In the genomic region with DNA sequence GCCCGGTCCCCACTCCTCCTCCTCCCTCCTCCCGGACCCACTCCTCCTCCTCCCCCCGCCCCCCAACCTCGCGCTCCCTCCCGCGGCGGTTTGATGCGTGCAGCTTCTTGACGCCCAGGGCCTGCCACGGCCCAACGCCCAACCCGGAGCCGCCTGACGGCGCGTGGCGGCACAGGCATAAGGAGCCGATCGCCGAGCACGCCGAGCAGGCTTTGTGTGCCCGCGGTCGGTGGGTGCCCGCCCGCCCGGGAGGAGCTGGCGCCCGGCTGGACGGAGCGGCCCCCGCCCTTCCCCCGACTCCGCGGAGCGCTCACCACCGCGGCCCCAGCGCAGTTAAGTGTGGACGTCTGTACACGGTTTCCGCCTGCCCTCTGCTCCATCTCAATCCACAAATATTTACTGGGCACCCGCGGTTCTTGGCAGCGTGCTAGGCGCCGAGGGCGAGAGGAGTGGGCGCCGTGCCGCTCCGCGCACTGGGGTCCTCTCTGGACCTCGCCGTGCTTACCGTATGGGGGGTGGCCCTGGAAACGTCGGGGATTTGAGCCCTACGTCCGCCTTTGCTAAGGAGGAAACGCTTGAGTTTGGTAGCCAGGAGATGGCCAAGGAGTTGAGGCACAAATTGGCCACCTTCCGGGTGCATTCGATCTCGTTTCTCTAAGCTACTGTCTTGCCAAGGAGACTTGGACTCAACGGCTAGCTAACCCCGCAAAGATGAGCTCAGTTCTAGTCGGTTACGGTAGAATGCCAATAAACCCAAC, we compare ENCODE assay signal across 1 cellular context.
TF ChIP-seq lines count a peak whose summit lies in the region.

No MANE protein-coding gene starts in this region.

TF ChIP-seq in K562, 482 proteins besides CTCF, POLR2A, EP300 and RAD21 (continued from another document and continues in another):
- TF ChIP-seq NR4A1 (CRISPR knock-in tag; IDR thresholded peaks at IDR 0.05) (no peak), NR4A1 (tag; IDR thresholded peaks at IDR 0.05) (no peak), HDAC8 (tag; IDR thresholded peaks at IDR 0.05) (no peak), SETDB1 (IDR thresholded peaks at IDR 0.05; ENCODE audit: low read length) (no peak), C11orf30 (IDR thresholded peaks at IDR 0.05; ENCODE audit: low read depth) (peak; percentile 67), CBX3 (IDR thresholded peaks at IDR 0.05; ENCODE audit: borderline replicate concordance in 1 of 2, low read length in 2 of 2) (peak in 1 of 2 experiments; percentile 29; a peak in 1 of 3 replicates), XRCC4 (IDR thresholded peaks at IDR 0.05; ENCODE audit: extremely low read depth, insufficient read depth, insufficient read length) (no peak), ZNF140 (CRISPR knock-in tag; IDR thresholded peaks at IDR 0.05) (no peak), HNRNPH1 (optimal IDR thresholded peaks at IDR 0.05; ENCODE audit: low read depth, low read length) (no peak), TAL1 (IDR thresholded peaks at IDR 0.05) (no peak), CBFA2T3 (IDR thresholded peaks at IDR 0.05) (no peak), EGR1 (conservative IDR thresholded peaks at IDR 0.05) (peak; percentile 34), RFX5 (IDR thresholded peaks at IDR 0.05; ENCODE audit: low read depth, low read length) (no peak), HDGF (IDR thresholded peaks at IDR 0.05) (no peak), NR2C2 (CRISPR knock-in tag; IDR thresholded peaks at IDR 0.05) (peak; percentile 9; the same call in 1 of the 2 replicates), NR2C2 (tag; IDR thresholded peaks at IDR 0.05) (no peak), NRF1 (conservative IDR thresholded peaks at IDR 0.05 in 1 of 2, IDR thresholded peaks at IDR 0.05 in 1 of 2) (peak in 1 of 2 experiments; percentile 34; a peak in 2 of 4 replicates), SMAD1 (IDR thresholded peaks at IDR 0.05; ENCODE audit: low read depth, low read length, partially characterized antibody) (no peak), POLR2B (IDR thresholded peaks at IDR 0.05; ENCODE audit: low read depth, partially characterized antibody) (no peak), SRSF3 (IDR thresholded peaks at IDR 0.05; ENCODE audit: insufficient read depth, low read length) (0 out of 2 replicates have a peak, but pooled peaks have one; percentile 13), BRD4 (IDR thresholded peaks at IDR 0.05) (no peak), NFIC (IDR thresholded peaks at IDR 0.05) (peak; percentile 33; the same call in 1 of the 2 replicates), PHB2 (IDR thresholded peaks at IDR 0.05; ENCODE audit: low read depth) (no peak), SIN3B (IDR thresholded peaks at IDR 0.05; ENCODE audit: low read depth) (0 out of 2 replicates have a peak, but pooled peaks have one; percentile 37), FOXA3 (CRISPR knock-in tag; conservative IDR thresholded peaks at IDR 0.05 in 1 of 2, IDR thresholded peaks at IDR 0.05 in 1 of 2) (no peak), JUND (IDR thresholded peaks at IDR 0.05; ENCODE audit: borderline replicate concordance, low read depth, low read length) (peak; percentile 58), JUND (tag; IDR thresholded peaks at IDR 0.05; ENCODE audit: borderline replicate concordance, low read depth, low read length) (peak; percentile 17; the same call in 1 of the 3 replicates), LCOR (CRISPR knock-in tag; IDR thresholded peaks at IDR 0.05) (no peak)
- TF ChIP-seq, protein P1, sequence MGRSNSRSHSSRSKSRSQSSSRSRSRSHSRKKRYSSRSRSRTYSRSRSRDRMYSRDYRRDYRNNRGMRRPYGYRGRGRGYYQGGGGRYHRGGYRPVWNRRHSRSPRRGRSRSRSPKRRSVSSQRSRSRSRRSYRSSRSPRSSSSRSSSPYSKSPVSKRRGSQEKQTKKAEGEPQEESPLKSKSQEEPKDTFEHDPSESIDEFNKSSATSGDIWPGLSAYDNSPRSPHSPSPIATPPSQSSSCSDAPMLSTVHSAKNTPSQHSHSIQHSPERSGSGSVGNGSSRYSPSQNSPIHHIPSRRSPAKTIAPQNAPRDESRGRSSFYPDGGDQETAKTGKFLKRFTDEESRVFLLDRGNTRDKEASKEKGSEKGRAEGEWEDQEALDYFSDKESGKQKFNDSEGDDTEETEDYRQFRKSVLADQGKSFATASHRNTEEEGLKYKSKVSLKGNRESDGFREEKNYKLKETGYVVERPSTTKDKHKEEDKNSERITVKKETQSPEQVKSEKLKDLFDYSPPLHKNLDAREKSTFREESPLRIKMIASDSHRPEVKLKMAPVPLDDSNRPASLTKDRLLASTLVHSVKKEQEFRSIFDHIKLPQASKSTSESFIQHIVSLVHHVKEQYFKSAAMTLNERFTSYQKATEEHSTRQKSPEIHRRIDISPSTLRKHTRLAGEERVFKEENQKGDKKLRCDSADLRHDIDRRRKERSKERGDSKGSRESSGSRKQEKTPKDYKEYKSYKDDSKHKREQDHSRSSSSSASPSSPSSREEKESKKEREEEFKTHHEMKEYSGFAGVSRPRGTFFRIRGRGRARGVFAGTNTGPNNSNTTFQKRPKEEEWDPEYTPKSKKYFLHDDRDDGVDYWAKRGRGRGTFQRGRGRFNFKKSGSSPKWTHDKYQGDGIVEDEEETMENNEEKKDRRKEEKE (IDR thresholded peaks at IDR 0.05; ENCODE audit: borderline replicate concordance in 1 of 2, control insufficient read depth in 1 of 2, low read depth in 2 of 2, low read length in 1 of 2), result 0 out of 4 replicates have a peak, but pooled peaks of 1 of the 2 experiments have one; percentile 53
- TF ChIP-seq, protein P2, sequence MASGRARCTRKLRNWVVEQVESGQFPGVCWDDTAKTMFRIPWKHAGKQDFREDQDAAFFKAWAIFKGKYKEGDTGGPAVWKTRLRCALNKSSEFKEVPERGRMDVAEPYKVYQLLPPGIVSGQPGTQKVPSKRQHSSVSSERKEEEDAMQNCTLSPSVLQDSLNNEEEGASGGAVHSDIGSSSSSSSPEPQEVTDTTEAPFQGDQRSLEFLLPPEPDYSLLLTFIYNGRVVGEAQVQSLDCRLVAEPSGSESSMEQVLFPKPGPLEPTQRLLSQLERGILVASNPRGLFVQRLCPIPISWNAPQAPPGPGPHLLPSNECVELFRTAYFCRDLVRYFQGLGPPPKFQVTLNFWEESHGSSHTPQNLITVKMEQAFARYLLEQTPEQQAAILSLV (tag; IDR thresholded peaks at IDR 0.05), result no peak
- TF ChIP-seq, protein P3, sequence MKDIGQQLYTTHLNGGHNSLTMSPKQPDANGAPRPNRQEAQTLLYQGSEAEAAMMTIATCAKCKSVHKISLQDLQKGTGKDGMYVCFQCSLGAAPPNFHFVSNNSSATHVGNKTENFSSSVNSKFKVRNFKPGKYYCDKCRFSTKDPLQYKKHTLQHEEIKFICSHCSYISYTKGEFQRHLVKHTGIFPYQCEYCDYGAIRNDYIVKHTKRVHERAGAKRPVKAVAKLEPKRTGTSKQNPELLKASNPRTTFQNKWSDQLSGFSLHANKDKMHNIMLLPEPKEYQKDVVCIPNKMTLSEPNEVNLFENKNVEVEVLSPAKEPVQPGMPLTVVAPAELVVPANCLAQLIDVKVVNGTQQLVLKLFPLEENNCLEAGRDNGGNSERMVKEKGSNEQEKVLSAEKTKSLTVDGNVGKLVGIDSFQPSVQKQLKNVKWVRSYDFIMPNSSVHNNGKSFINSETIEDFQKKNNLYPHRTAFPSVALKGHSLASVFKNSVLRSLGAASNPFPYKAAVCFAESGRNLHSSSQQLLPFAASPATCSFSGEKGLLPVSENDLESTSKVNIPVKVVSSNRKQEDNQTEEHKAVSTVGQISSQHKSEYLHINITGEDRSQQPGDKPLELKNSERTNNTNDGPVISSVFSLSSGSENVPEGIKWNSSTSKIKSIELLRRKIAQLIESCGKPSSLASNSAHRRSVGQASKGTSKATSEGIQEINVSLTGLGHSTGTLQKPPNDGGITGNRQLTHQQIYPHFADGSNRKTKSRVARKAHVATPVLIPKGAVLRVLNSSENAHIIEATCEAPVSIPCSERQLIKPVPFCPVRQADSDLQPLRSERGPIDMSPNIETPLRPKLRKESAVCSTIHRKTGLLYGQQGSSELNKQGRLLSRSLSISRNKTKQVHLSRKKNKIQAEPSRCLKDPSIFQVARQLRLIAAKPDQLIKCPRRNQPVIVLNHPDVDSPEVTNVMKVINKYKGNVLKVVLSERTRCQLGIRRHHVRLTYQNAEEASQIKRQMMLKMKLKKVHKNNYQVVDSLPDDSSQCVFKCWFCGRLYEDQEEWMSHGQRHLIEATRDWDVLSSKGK (CRISPR knock-in tag; IDR thresholded peaks at IDR 0.05), result no peak
- TF ChIP-seq, protein P4, sequence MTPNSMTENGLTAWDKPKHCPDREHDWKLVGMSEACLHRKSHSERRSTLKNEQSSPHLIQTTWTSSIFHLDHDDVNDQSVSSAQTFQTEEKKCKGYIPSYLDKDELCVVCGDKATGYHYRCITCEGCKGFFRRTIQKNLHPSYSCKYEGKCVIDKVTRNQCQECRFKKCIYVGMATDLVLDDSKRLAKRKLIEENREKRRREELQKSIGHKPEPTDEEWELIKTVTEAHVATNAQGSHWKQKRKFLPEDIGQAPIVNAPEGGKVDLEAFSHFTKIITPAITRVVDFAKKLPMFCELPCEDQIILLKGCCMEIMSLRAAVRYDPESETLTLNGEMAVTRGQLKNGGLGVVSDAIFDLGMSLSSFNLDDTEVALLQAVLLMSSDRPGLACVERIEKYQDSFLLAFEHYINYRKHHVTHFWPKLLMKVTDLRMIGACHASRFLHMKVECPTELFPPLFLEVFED (CRISPR knock-in tag; conservative IDR thresholded peaks at IDR 0.05), result no peak
- TF ChIP-seq, protein P5, sequence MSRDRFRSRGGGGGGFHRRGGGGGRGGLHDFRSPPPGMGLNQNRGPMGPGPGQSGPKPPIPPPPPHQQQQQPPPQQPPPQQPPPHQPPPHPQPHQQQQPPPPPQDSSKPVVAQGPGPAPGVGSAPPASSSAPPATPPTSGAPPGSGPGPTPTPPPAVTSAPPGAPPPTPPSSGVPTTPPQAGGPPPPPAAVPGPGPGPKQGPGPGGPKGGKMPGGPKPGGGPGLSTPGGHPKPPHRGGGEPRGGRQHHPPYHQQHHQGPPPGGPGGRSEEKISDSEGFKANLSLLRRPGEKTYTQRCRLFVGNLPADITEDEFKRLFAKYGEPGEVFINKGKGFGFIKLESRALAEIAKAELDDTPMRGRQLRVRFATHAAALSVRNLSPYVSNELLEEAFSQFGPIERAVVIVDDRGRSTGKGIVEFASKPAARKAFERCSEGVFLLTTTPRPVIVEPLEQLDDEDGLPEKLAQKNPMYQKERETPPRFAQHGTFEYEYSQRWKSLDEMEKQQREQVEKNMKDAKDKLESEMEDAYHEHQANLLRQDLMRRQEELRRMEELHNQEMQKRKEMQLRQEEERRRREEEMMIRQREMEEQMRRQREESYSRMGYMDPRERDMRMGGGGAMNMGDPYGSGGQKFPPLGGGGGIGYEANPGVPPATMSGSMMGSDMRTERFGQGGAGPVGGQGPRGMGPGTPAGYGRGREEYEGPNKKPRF (IDR thresholded peaks at IDR 0.05; ENCODE audit: low read depth, low read length), result no peak
- TF ChIP-seq, protein P6, sequence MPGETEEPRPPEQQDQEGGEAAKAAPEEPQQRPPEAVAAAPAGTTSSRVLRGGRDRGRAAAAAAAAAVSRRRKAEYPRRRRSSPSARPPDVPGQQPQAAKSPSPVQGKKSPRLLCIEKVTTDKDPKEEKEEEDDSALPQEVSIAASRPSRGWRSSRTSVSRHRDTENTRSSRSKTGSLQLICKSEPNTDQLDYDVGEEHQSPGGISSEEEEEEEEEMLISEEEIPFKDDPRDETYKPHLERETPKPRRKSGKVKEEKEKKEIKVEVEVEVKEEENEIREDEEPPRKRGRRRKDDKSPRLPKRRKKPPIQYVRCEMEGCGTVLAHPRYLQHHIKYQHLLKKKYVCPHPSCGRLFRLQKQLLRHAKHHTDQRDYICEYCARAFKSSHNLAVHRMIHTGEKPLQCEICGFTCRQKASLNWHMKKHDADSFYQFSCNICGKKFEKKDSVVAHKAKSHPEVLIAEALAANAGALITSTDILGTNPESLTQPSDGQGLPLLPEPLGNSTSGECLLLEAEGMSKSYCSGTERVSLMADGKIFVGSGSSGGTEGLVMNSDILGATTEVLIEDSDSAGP (CRISPR knock-in tag; IDR thresholded peaks at IDR 0.05), result no peak
- TF ChIP-seq, protein P7, sequence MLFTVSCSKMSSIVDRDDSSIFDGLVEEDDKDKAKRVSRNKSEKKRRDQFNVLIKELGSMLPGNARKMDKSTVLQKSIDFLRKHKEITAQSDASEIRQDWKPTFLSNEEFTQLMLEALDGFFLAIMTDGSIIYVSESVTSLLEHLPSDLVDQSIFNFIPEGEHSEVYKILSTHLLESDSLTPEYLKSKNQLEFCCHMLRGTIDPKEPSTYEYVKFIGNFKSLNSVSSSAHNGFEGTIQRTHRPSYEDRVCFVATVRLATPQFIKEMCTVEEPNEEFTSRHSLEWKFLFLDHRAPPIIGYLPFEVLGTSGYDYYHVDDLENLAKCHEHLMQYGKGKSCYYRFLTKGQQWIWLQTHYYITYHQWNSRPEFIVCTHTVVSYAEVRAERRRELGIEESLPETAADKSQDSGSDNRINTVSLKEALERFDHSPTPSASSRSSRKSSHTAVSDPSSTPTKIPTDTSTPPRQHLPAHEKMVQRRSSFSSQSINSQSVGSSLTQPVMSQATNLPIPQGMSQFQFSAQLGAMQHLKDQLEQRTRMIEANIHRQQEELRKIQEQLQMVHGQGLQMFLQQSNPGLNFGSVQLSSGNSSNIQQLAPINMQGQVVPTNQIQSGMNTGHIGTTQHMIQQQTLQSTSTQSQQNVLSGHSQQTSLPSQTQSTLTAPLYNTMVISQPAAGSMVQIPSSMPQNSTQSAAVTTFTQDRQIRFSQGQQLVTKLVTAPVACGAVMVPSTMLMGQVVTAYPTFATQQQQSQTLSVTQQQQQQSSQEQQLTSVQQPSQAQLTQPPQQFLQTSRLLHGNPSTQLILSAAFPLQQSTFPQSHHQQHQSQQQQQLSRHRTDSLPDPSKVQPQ (CRISPR knock-in tag; IDR thresholded peaks at IDR 0.05; ENCODE audit: borderline replicate concordance), result no peak
- TF ChIP-seq, protein P8, sequence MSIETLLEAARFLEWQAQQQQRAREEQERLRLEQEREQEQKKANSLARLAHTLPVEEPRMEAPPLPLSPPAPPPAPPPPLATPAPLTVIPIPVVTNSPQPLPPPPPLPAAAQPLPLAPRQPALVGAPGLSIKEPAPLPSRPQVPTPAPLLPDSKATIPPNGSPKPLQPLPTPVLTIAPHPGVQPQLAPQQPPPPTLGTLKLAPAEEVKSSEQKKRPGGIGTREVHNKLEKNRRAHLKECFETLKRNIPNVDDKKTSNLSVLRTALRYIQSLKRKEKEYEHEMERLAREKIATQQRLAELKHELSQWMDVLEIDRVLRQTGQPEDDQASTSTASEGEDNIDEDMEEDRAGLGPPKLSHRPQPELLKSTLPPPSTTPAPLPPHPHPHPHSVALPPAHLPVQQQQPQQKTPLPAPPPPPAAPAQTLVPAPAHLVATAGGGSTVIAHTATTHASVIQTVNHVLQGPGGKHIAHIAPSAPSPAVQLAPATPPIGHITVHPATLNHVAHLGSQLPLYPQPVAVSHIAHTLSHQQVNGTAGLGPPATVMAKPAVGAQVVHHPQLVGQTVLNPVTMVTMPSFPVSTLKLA (conservative IDR thresholded peaks at IDR 0.05), result peak; percentile 93 to 97
- TF ChIP-seq, protein P9, sequence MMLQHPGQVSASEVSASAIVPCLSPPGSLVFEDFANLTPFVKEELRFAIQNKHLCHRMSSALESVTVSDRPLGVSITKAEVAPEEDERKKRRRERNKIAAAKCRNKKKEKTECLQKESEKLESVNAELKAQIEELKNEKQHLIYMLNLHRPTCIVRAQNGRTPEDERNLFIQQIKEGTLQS (IDR thresholded peaks at IDR 0.05), result no peak
- TF ChIP-seq, protein P9 (CRISPR knock-in tag; conservative IDR thresholded peaks at IDR 0.05), result no peak
